Comparison of ENCODE assay signal across 9 cellular contexts in the genomic region with DNA sequence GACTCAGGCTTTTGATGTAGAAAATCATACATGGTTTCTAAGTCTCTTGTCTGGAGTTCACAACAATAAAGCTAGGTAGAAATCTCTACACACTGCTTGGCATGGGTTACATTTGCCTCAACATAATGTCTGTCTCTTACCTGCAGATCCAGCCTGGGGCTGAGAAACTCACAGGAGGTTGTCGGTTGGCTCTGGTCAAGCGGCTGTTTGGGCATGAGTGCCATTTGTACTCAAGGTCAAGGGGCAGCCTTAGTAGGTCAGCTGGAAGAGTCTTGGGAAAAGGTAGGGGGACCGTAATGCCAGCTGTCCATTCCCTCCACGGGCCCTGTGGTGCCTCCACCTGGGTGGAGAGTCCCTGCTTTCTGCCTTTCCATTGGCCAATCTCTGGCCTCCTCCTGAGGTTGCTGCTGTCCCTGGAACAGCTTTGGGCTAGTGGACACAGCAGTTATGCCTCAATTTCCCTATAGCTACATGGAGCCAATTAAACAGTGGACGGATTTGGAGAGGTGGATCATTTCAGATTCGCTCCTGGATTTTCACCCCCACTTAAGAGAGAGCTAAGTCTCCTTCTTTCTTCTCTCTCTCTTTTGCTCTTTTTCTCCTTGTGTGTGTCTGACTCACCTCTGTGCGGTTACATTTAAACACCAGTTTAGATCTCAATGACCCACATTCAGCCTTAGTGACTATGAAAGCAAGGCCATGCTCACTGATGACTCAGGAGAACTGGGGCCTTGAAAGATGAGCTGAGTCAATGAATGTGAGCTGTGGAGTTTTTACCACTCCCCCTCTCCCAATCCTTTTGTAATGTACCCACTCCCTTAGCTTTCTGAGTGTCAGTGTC.
DNase-seq lines count a peak whose midpoint lies in the region; ATAC-seq and TF ChIP-seq lines count a peak whose summit lies in the region.
"Had no signal": no experiment of that assay in that cellular context is flagged by ENCODE, and none has a peak within 500 bp of the region (broad histone marks: within the 10 kb centered on the region; RNA-seq: fewer than 3 reads in every experiment).

No MANE protein-coding gene starts in this region.

- H3K27me3 ChIP-seq in PC-9 (ENCODE audit: insufficient read depth, low read depth): no peaks in the 10 kb centered on the region

- H3K36me3 ChIP-seq in PC-9 (ENCODE audit: low read depth): no peaks in the 10 kb centered on the region

- peak overlapping the region; percentile 79 for H3K4me2 ChIP-seq in PC-9

- no peak overlapping the region for H2AFZ ChIP-seq in PC-9

- peak; percentile 100 for DNase-seq in H4 (ENCODE audit: low spot score)
- DNase-seq in PC-9: peak; percentile 78 to 100
- DNase-seq in central memory CD4-positive, alpha-beta T cell: peak; percentile 51
- DNase-seq in natural killer cell treated with Interleukin-12 subunit alpha and Interleukin-12 subunit beta and Interleukin-15 and Interleukin-18, amount 100 ng/mL, for 72 hours (ENCODE audit: low spot score): peak; percentile 77
- DNase-seq in KG1 (lab: John Stamatoyannopoulos, UW): no peak
- no peak for DNase-seq in GOT3 (lab: John Stamatoyannopoulos, UW)
- DNase-seq in DMS153 treated with DMSO at 0.1 percent for 48 hours (lab: John Stamatoyannopoulos, UW; ENCODE audit: unreplicated experiment): no peak

- H3K79me2 ChIP-seq in PC-9 (ENCODE audit: low read depth): peaks cover 20% of the 10 kb centered on the region

- no peaks in the 10 kb centered on the region for H3K27me3 Mint-ChIP-seq in natural killer cell treated with Interleukin-12 subunit alpha and Interleukin-12 subunit beta and Interleukin-15 and Interleukin-18, amount 100 ng/mL, for 72 hours

- peaks cover 72% of the 10 kb centered on the region in 2 donors for H3K4me1 Mint-ChIP-seq in natural killer cell treated with Interleukin-12 subunit alpha and Interleukin-12 subunit beta and Interleukin-15 and Interleukin-18, amount 100 ng/mL, for 72 hours (ENCODE audit: low read depth in 2 of 2)

- POLR2A ChIA-PET in PC-9 (lab: Charles Lee; ENCODE audit: unreplicated experiment): interaction anchor here (0.5 to 1.2 kb wide), 11 partner anchors 9 to 1314 kb away, joined by 4 to 17 read pairs (median 7); a partner anchor contains a TSS

- ATAC-seq in natural killer cell treated with Interleukin-12 subunit alpha and Interleukin-12 subunit beta and Interleukin-15 and Interleukin-18, amount 100 ng/mL, for 72 hours: peak; percentile 96 to 97
- ATAC-seq in HG02642 (IDR thresholded peaks at IDR 0.05; ENCODE audit: poor library complexity, unreplicated experiment): no peak

- H3K9me3 Mint-ChIP-seq in natural killer cell treated with Interleukin-12 subunit alpha and Interleukin-12 subunit beta and Interleukin-15 and Interleukin-18, amount 100 ng/mL, for 72 hours: no peaks in the 10 kb centered on the region

- TF ChIP-seq CTCF in PC-9 (conservative IDR thresholded peaks at IDR 0.05): no peak

- H3F3A ChIP-seq in PC-9 (ENCODE audit: insufficient read depth, low read depth): peaks cover 77% of the 10 kb centered on the region

- peak overlapping the region; percentile 99 to 100 for H3K27ac Mint-ChIP-seq in natural killer cell treated with Interleukin-12 subunit alpha and Interleukin-12 subunit beta and Interleukin-15 and Interleukin-18, amount 100 ng/mL, for 72 hours

- no peaks in the 10 kb centered on the region for H3K9me2 ChIP-seq in PC-9 (ENCODE audit: insufficient read depth)

- no peaks in the 10 kb centered on the region for H3K36me3 Mint-ChIP-seq in natural killer cell treated with Interleukin-12 subunit alpha and Interleukin-12 subunit beta and Interleukin-15 and Interleukin-18, amount 100 ng/mL, for 72 hours

- H4K20me1 ChIP-seq in PC-9 (ENCODE audit: insufficient read depth): no peaks in the 10 kb centered on the region

- CTCF ChIA-PET in PC-9 (lab: Charles Lee): interaction anchor here (0.8 to 1.4 kb wide), 4 partner anchors 15 to 91 kb away, joined by 3 to 5 read pairs (median 4); no protein-coding TSS in a partner anchor

- H3K4me3 ChIP-seq in PC-9: peak overlapping the region; percentile 39; the same call in 1 of the 2 replicates
- H3K4me3 ChIP-seq: SK-N-MC had no signal

- H3K27ac ChIP-seq in PC-9: peak overlapping the region; percentile 98
- H3K27ac ChIP-seq: SK-N-MC had no signal

- H3K4me3 Mint-ChIP-seq in natural killer cell treated with Interleukin-12 subunit alpha and Interleukin-12 subunit beta and Interleukin-15 and Interleukin-18, amount 100 ng/mL, for 72 hours: peak overlapping the region; percentile 89

- TSS peak; percentile 27 for BruUV-seq in PC-9 (replicated peaks; lab: Mats Ljungman, UMichigan)

- intact Hi-C loops in PC-9 (cut with micrococcal nuclease; ENCODE audit: unreplicated experiment): loop anchor here (1.0 to 5.0 kb wide), 8 partner anchors 15 to 275 kb away; a partner anchor contains a TSS

- peaks cover 4% of the 10 kb centered on the region; the same call in 1 of the 2 replicates for H3K9me3 ChIP-seq in PC-9 (ENCODE audit: insufficient read depth, low read depth)

- peaks cover 80% of the 10 kb centered on the region for H3K4me1 ChIP-seq in PC-9 (replicated peaks; ENCODE audit: insufficient read depth)

Comparison
In these comparisons a context has a peak if more than half of its experiments do, and no peak if none do; other contexts are left out.
1. DNase-seq: peak in H4 (single experiment), PC-9 (2 of 2), central memory CD4-positive, alpha-beta T cell (single experiment) and natural killer cell treated with Interleukin-12 subunit alpha and Interleukin-12 subunit beta and Interleukin-15 and Interleukin-18, amount 100 ng/mL, for 72 hours (single experiment); none in KG1 (single experiment), GOT3 (single experiment) and DMS153 treated with DMSO at 0.1 percent for 48 hours (single experiment).